Comparison of ENCODE assay signal across 8 cellular contexts in genomic region chr7:8442814-8443304, GRCh38. TPM values are rescaled to one million over a fixed set of nuclear protein-coding genes. Genes with fewer than 3 reads are reported as not detected.
DNase-seq lines count a peak whose midpoint lies in the region; ATAC-seq and TF ChIP-seq lines count a peak whose summit lies in the region.

No MANE protein-coding gene starts in this region.

- no peak overlapping the region for H3K27ac Mint-ChIP-seq in activated CD8-positive, alpha-beta T cell treated with anti-CD3 and anti-CD28 coated beads for 36 hours
- H3K27ac Mint-ChIP-seq in MCF 10A (ENCODE audit: low read depth, unreplicated experiment), result no peak overlapping the region

- no peak for TF ChIP-seq EP300 in gastroesophageal sphincter (IDR thresholded peaks at IDR 0.05)

- no peak for TF ChIP-seq POLR2A in gastroesophageal sphincter (IDR thresholded peaks at IDR 0.05)

- no peak for TF ChIP-seq CTCF in activated CD8-positive, alpha-beta T cell treated with anti-CD3 and anti-CD28 coated beads for 36 hours (IDR thresholded peaks at IDR 0.05)
- TF ChIP-seq CTCF in gastroesophageal sphincter (IDR thresholded peaks at IDR 0.05) (no peak), MCF 10A (IDR thresholded peaks at IDR 0.05; ENCODE audit: unreplicated experiment) (no peak)

- H3K27me3 Mint-ChIP-seq in activated CD8-positive, alpha-beta T cell treated with anti-CD3 and anti-CD28 coated beads for 36 hours, result peaks cover 57% of the 10 kb centered on the region
- H3K27me3 Mint-ChIP-seq in MCF 10A (ENCODE audit: insufficient read depth, unreplicated experiment), result peaks cover 28% of the 10 kb centered on the region

- POLR2A ChIA-PET in activated CD8-positive, alpha-beta T cell treated with anti-CD3 and anti-CD28 coated beads for 36 hours (lab: Charles Lee), result no interaction called here
- POLR2A ChIA-PET in MCF 10A (lab: Yijun Ruan, JAX), result no interaction called here

- no peaks in the 10 kb centered on the region for H3K36me3 ChIP-seq in gastroesophageal sphincter

- H3K4me1 ChIP-seq in gastroesophageal sphincter, result peaks cover 0 to 21% (median 2%) of the 10 kb centered on the region in 3 donors

- WGBS in gastroesophageal sphincter (ENCODE audit: low coverage in 1 of 2), 2 donors, result 2 to 6% methylated on average over 8 to 20 of the region's 40 CpGs

- peaks cover 0 to 9% (median 0%) of the 10 kb centered on the region in 3 donors for H3K9me3 ChIP-seq in gastroesophageal sphincter

- H3K27me3 ChIP-seq in gastroesophageal sphincter, result peaks cover 90% of the 10 kb centered on the region

- H3K4me1 Mint-ChIP-seq in activated CD8-positive, alpha-beta T cell treated with anti-CD3 and anti-CD28 coated beads for 36 hours (ENCODE audit: low read depth), result peaks cover 6% of the 10 kb centered on the region
- no peaks in the 10 kb centered on the region for H3K4me1 Mint-ChIP-seq in MCF 10A (ENCODE audit: insufficient read depth, unreplicated experiment)

- no peak overlapping the region for H3K4me3 Mint-ChIP-seq in activated CD8-positive, alpha-beta T cell treated with anti-CD3 and anti-CD28 coated beads for 36 hours
- no peak overlapping the region for H3K4me3 Mint-ChIP-seq in MCF 10A (ENCODE audit: unreplicated experiment)

- ATAC-seq in HG03097 (IDR thresholded peaks at IDR 0.05; ENCODE audit: low FRiP score, unreplicated experiment) (peak; percentile 62), gastroesophageal sphincter (no peak)
- peak; percentile 93 for ATAC-seq in activated CD8-positive, alpha-beta T cell treated with anti-CD3 and anti-CD28 coated beads for 36 hours

- intact Hi-C loops in activated CD8-positive, alpha-beta T cell treated with anti-CD3 and anti-CD28 coated beads for 36 hours (cut with micrococcal nuclease), result no loop called here
- intact Hi-C loops in posterior cingulate gyrus (cut with DNase I), result no loop called here
- intact Hi-C loops in MCF 10A (cut with micrococcal nuclease), result no loop called here

- H3K27ac ChIP-seq in gastroesophageal sphincter, result no peak overlapping the region

- H3K36me3 Mint-ChIP-seq in activated CD8-positive, alpha-beta T cell treated with anti-CD3 and anti-CD28 coated beads for 36 hours (ENCODE audit: low read depth), result peaks cover 7% of the 10 kb centered on the region
- H3K36me3 Mint-ChIP-seq in MCF 10A (ENCODE audit: insufficient read depth, unreplicated experiment), result no peaks in the 10 kb centered on the region

- BruUV-seq in MCF 10A (replicated peaks; lab: Mats Ljungman, UMichigan), result no TSS peak

- CTCF ChIA-PET in activated CD8-positive, alpha-beta T cell treated with anti-CD3 and anti-CD28 coated beads for 36 hours (lab: Charles Lee), result no interaction called here
- CTCF ChIA-PET in MCF 10A (lab: Yijun Ruan, JAX), result interaction anchor here (0.6 kb wide), 1 partner anchor 24 kb away, joined by 3 read pairs; no protein-coding TSS in a partner anchor

- DNase-seq in DMS153 (lab: John Stamatoyannopoulos, UW), result peak; percentile 57
- DNase-seq in activated CD8-positive, alpha-beta T cell treated with anti-CD3 and anti-CD28 coated beads for 36 hours, result peak; percentile 73
- peak; percentile 67 for DNase-seq in germinal center (ENCODE audit: low spot score)
- DNase-seq in posterior cingulate gyrus, result peak in 7 of 10 donors; percentile 46 to 93 (median 73)
- DNase-seq in NCI-H2107 (lab: John Stamatoyannopoulos, UW), result no peak
- DNase-seq in MCF 10A (ENCODE audit: unreplicated experiment), result no peak

- no peak overlapping the region for H3K4me3 ChIP-seq in gastroesophageal sphincter

- H3K9me3 Mint-ChIP-seq in activated CD8-positive, alpha-beta T cell treated with anti-CD3 and anti-CD28 coated beads for 36 hours, result peaks cover 5% of the 10 kb centered on the region
- peaks cover 8% of the 10 kb centered on the region for H3K9me3 Mint-ChIP-seq in MCF 10A (ENCODE audit: unreplicated experiment)

RNA-seq across cellular contexts. Expression of gene NXPH1, which starts 9.4 kb away (rescaled TPM):
- not detected for total RNA-seq in activated CD8-positive, alpha-beta T cell treated with anti-CD3 and anti-CD28 coated beads for 36 hours
- total RNA-seq in gastroesophageal sphincter (not detected), MCF 10A (2022) (not detected in 2 replicates)

Comparison
In these comparisons a context has a peak if more than half of its experiments do, and no peak if none do; other contexts are left out.
1. DNase-seq: peak in DMS153 (single experiment), activated CD8-positive, alpha-beta T cell treated with anti-CD3 and anti-CD28 coated beads for 36 hours (single experiment), germinal center (single experiment) and posterior cingulate gyrus (7 of 10); none in NCI-H2107 (single experiment) and MCF 10A (single experiment).